Comparison of ENCODE assay signal across 22 cellular contexts in genomic region chr9:127534250-127534649, GRCh38.
DNase-seq lines count a peak whose midpoint lies in the region; ATAC-seq, FAIRE-seq and TF ChIP-seq lines count a peak whose summit lies in the region.
"Had no signal": no experiment of that assay in that cellular context is flagged by ENCODE, and none has a peak within 500 bp of the region (broad histone marks: within the 10 kb centered on the region; RNA-seq: fewer than 3 reads in every experiment).

No MANE protein-coding gene starts in this region.

- POLR2A ChIA-PET in HCT116 (lab: Charles Lee) (interaction anchor here (0.6 kb wide), 1 partner anchor 37 kb away, joined by 3 read pairs; no protein-coding TSS in a partner anchor), HEK293T (lab: Yijun Ruan, JAX) (no interaction called here)

- TF ChIP-seq EP300 in stomach (IDR thresholded peaks at IDR 0.05), result no peak

- WGBS in stomach, 5 donors, result 73 to 94% (median 91%) methylated on average over 2 of the region's 2 CpGs

- H3K4me2 ChIP-seq in HCT116 (ENCODE audit: low read length) (no peak overlapping the region), keratinocyte (ENCODE audit: control insufficient read depth, extremely low read depth, insufficient read depth, low read depth, low read length) (peak overlapping the region; percentile 83)

- H3K27ac ChIP-seq in HCT116 (ENCODE audit: low read depth, low read length) (no peak overlapping the region), keratinocyte (ENCODE audit: control insufficient read depth, insufficient read depth, low read length) (peak overlapping the region; percentile 96), stomach (peak overlapping the region in 4 of 5 donors; percentile 30 to 88 (median 74))

- dilution Hi-C loops in keratinocyte (cut with MboI; ENCODE audit: extremely low pct_ligation_motif_present, low sequenced_read_pairs), result no loop called here

- H3K9ac ChIP-seq in HCT116 (ENCODE audit: low read length) (no peak overlapping the region), adipocyte (ENCODE audit: low read length) (peak overlapping the region; percentile 12), keratinocyte (ENCODE audit: control insufficient read depth, extremely low read depth, insufficient read depth, low read length) (peak overlapping the region; percentile 83)

- no peak overlapping the region for H3K4me3 ChIP-seq in HCT116 (replicated peaks in 1 of 2; ENCODE audit: low read depth in 1 of 2, low read length in 2 of 2)
- no peak overlapping the region for H3K4me3 ChIP-seq in adipocyte (ENCODE audit: low read length)
- no peak overlapping the region for H3K4me3 ChIP-seq in keratinocyte (ENCODE audit: control insufficient read depth in 2 of 3, extremely low read depth in 1 of 3, insufficient read depth in 2 of 3, low read depth in 1 of 3, low read length in 3 of 3)
- H3K4me3 ChIP-seq in stomach, result no peak overlapping the region
- H3K4me3 ChIP-seq in MG63, result no peak overlapping the region
- H3K4me3 ChIP-seq: heart left ventricle, lung, pancreas, Peyer's patch had no signal

- TF ChIP-seq POLR2A in HCT116 (IDR thresholded peaks at IDR 0.05; ENCODE audit: borderline replicate concordance, extremely low read depth, insufficient read depth, insufficient read length) (no peak), stomach (IDR thresholded peaks at IDR 0.05) (no peak)

- H3K36me3 ChIP-seq in HCT116 (ENCODE audit: control insufficient read depth in 1 of 2, insufficient read depth in 2 of 2, low read length in 2 of 2) (peaks cover 3 to 13% of the 10 kb centered on the region in 2 experiments), adipocyte (ENCODE audit: control insufficient read depth, insufficient read depth, low read length, severe bottlenecking) (peaks cover 18% of the 10 kb centered on the region), keratinocyte (ENCODE audit: control insufficient read depth in 2 of 2, extremely low read depth in 1 of 2, insufficient read depth in 2 of 2, low read length in 2 of 2) (peaks cover 31 to 36% of the 10 kb centered on the region in 2 experiments), stomach (peaks cover 0 to 45% (median 30%) of the 10 kb centered on the region in 4 donors), MG63 (peaks cover 37% of the 10 kb centered on the region)

- RAD21 ChIA-PET in HCT116 (lab: Charles Lee; ENCODE audit: low non-redundant PET in 1 of 2, low total read pairs in 2 of 2, uncharacterized antibody in 2 of 2, unreplicated experiment in 2 of 2), result no interaction called here

- peak; percentile 35; the same call in 1 of the 2 replicates for ATAC-seq in HCT116
- ATAC-seq: heart left ventricle, pancreas had no signal

- H4K20me1 ChIP-seq in HCT116 (ENCODE audit: insufficient read depth) (no peaks in the 10 kb centered on the region), keratinocyte (ENCODE audit: control insufficient read depth, extremely low read depth, insufficient read depth, low read length) (peaks cover 29% of the 10 kb centered on the region)

- intact Hi-C loops in HCT116 (cut with micrococcal nuclease), result no loop called here
- intact Hi-C loops in stomach (cut with DNase I; ENCODE audit: low total_unique reads), result no loop called here

- DNase-seq in HCT116 (ENCODE audit: low read depth, low spot score) (no peak), adipocyte (ENCODE audit: low read depth) (no peak), keratinocyte (ENCODE audit: low read depth, low spot score) (no peak), stomach (no peak), NCI-H2227 treated with DMSO at 0.1 percent for 48 hours (lab: John Stamatoyannopoulos, UW) (no peak), HEK293T (ENCODE audit: extremely low spot score) (no peak), MG63 (no peak)
- DNase-seq: activated CD4-positive, alpha-beta T cell treated with anti-CD3 and anti-CD28 coated beads for 48 hours; activated CD8-positive, alpha-beta memory T cell treated with anti-CD3 and anti-CD28 coated beads, Interleukin-2, amount 50 U/mL, for 48 hours; activated gamma-delta T cell treated with Interleukin-2 at 50 U/mL for 16 hours; AML-193; anterior cingulate cortex; cerebellar nuclear complex; effector CD8-positive, alpha-beta T cell; Kasumi-1; naive B cell; NCI-H1105; NCI-H2081; Peyer's patch had no signal

- H3K4me1 ChIP-seq in HCT116 (ENCODE audit: control insufficient read depth in 1 of 2, insufficient read depth in 2 of 2, low read length in 2 of 2), result peaks cover 0 to 9% of the 10 kb centered on the region in 2 experiments; a peak in 1 of 4 replicates
- H3K4me1 ChIP-seq in adipocyte (ENCODE audit: control insufficient read depth, insufficient read depth, low read length), result peaks cover 33% of the 10 kb centered on the region
- H3K4me1 ChIP-seq in keratinocyte (ENCODE audit: control insufficient read depth, extremely low read depth, insufficient read depth, low read length), result peaks cover 50% of the 10 kb centered on the region
- peaks cover 35 to 91% (median 60%) of the 10 kb centered on the region in 4 donors for H3K4me1 ChIP-seq in stomach

- no peak for FAIRE-seq in keratinocyte (lab: Jason Lieb, UNC)
- FAIRE-seq: pancreas had no signal

- TF ChIP-seq RAD21 in HCT116 (IDR thresholded peaks at IDR 0.05; ENCODE audit: low read depth), result no peak

- H3K79me2 ChIP-seq in HCT116 (ENCODE audit: insufficient read depth, low read length) (peaks cover 72% of the 10 kb centered on the region), keratinocyte (ENCODE audit: control insufficient read depth, insufficient read depth, low read length) (peaks cover 84% of the 10 kb centered on the region)

- H3K9me1 ChIP-seq in keratinocyte (ENCODE audit: control insufficient read depth, extremely low read depth, insufficient read depth, low read length), result peaks cover 9% of the 10 kb centered on the region

- H2AFZ ChIP-seq in HCT116 (ENCODE audit: low read depth, low read length, poor library complexity, severe bottlenecking) (no peak overlapping the region), keratinocyte (ENCODE audit: control insufficient read depth, low read length) (no peak overlapping the region)

- TF ChIP-seq CTCF in HCT116 (IDR thresholded peaks at IDR 0.05 in 2 of 3, conservative IDR thresholded peaks at IDR 0.05 in 1 of 3; ENCODE audit: borderline replicate concordance in 1 of 3, insufficient read depth in 1 of 3, low read depth in 2 of 3, low read length in 2 of 3) (no peak; a peak in 1 of 6 replicates), keratinocyte (optimal IDR thresholded peaks at IDR 0.05 in 1 of 3, IDR thresholded peaks at IDR 0.05 in 1 of 3, conservative IDR thresholded peaks at IDR 0.05 in 1 of 3; ENCODE audit: extremely low read depth in 1 of 3, insufficient read depth in 2 of 3, low read length in 3 of 3) (no peak), stomach (IDR thresholded peaks at IDR 0.05) (no peak)

- H3K9me3 ChIP-seq in HCT116 (ENCODE audit: control insufficient read depth in 1 of 2, insufficient read depth in 1 of 2, low read depth in 1 of 2, low read length in 2 of 2) (no peaks in the 10 kb centered on the region), adipocyte (ENCODE audit: control insufficient read depth, low read length) (no peaks in the 10 kb centered on the region), keratinocyte (ENCODE audit: control insufficient read depth, low read depth, low read length) (no peaks in the 10 kb centered on the region), stomach (no peaks in the 10 kb centered on the region), MG63 (no peaks in the 10 kb centered on the region)
- H3K9me3 ChIP-seq: heart left ventricle, pancreas, Peyer's patch had no signal

- BruUV-seq in HCT116 (replicated peaks; lab: Mats Ljungman, UMichigan), result no TSS peak

- H3K9me2 ChIP-seq in HCT116 (ENCODE audit: insufficient read depth), result no peaks in the 10 kb centered on the region

- H3K27me3 ChIP-seq in HCT116 (ENCODE audit: insufficient read depth, low read length), result no peaks in the 10 kb centered on the region
- no peaks in the 10 kb centered on the region for H3K27me3 ChIP-seq in adipocyte (replicated peaks; ENCODE audit: control insufficient read depth, insufficient read depth, low read length)
- H3K27me3 ChIP-seq in keratinocyte (ENCODE audit: control insufficient read depth, extremely low read depth, insufficient read depth, low read length), result no peaks in the 10 kb centered on the region
- no peaks in the 10 kb centered on the region for H3K27me3 ChIP-seq in stomach
- H3K27me3 ChIP-seq in MG63, result no peaks in the 10 kb centered on the region
- H3K27me3 ChIP-seq: heart left ventricle, pancreas, Peyer's patch had no signal

- CTCF ChIA-PET in HCT116 (lab: Charles Lee), result no interaction called here
- CTCF ChIA-PET in HEK293T (lab: Yijun Ruan, JAX), result interaction anchor here (1.4 kb wide), 1 partner anchor 8 kb away, joined by 4 read pairs; no protein-coding TSS in a partner anchor

TF ChIP-seq in HCT116, 20 proteins besides CTCF, POLR2A, EP300 and RAD21 (continues in another document):
- TF ChIP-seq TCF7L2 (IDR thresholded peaks at IDR 0.05; ENCODE audit: borderline replicate concordance, extremely low read depth, insufficient read depth, insufficient read length) (no peak), EZH2phosphoT487 (IDR thresholded peaks at IDR 0.05; ENCODE audit: borderline replicate concordance) (no peak), JUND (IDR thresholded peaks at IDR 0.05) (no peak), POLR2AphosphoS5 (IDR thresholded peaks at IDR 0.05; ENCODE audit: low read depth, low read length) (no peak), ZFX (IDR thresholded peaks at IDR 0.05) (no peak), SIN3A (IDR thresholded peaks at IDR 0.05; ENCODE audit: low read depth) (no peak), EZH2 (IDR thresholded peaks at IDR 0.05) (no peak)

TF ChIP-seq in HEK293T, 16 proteins besides CTCF, POLR2A, EP300 and RAD21:
- TF ChIP-seq SUZ12 (IDR thresholded peaks at IDR 0.05) (no peak), CTBP1 (IDR thresholded peaks at IDR 0.05; ENCODE audit: borderline replicate concordance) (no peak), HDGF (IDR thresholded peaks at IDR 0.05; ENCODE audit: borderline replicate concordance) (no peak), BHLHE40 (IDR thresholded peaks at IDR 0.05; ENCODE audit: borderline replicate concordance) (no peak), FOXM1 (IDR thresholded peaks at IDR 0.05; ENCODE audit: borderline replicate concordance) (no peak), FOXK2 (IDR thresholded peaks at IDR 0.05) (no peak), L3MBTL2 (conservative IDR thresholded peaks at IDR 0.05) (no peak), SP1 (IDR thresholded peaks at IDR 0.05) (no peak), ARNT (IDR thresholded peaks at IDR 0.05) (no peak), ZNF384 (IDR thresholded peaks at IDR 0.05) (no peak), ELF4 (IDR thresholded peaks at IDR 0.05) (no peak), NFRKB (IDR thresholded peaks at IDR 0.05) (no peak)
